3 cellular contexts compared by ENCODE assay signal in genomic region chr22:48199667-48200066, GRCh38.
TF ChIP-seq lines count a peak whose summit lies in the region.

No MANE protein-coding gene starts in this region.

TF ChIP-seq in GM23338, 12 proteins besides CTCF, POLR2A, EP300 and RAD21 (continues in another document):
- TF ChIP-seq ZNF462 (CRISPR knock-in tag; IDR thresholded peaks at IDR 0.05) (no peak), ETS1 (IDR thresholded peaks at IDR 0.05) (no peak)

TF ChIP-seq in H1, 55 proteins besides CTCF, POLR2A, EP300 and RAD21:
- TF ChIP-seq, protein P1, sequence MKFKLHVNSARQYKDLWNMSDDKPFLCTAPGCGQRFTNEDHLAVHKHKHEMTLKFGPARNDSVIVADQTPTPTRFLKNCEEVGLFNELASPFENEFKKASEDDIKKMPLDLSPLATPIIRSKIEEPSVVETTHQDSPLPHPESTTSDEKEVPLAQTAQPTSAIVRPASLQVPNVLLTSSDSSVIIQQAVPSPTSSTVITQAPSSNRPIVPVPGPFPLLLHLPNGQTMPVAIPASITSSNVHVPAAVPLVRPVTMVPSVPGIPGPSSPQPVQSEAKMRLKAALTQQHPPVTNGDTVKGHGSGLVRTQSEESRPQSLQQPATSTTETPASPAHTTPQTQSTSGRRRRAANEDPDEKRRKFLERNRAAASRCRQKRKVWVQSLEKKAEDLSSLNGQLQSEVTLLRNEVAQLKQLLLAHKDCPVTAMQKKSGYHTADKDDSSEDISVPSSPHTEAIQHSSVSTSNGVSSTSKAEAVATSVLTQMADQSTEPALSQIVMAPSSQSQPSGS (IDR thresholded peaks at IDR 0.05; ENCODE audit: low read length): no peak
- TF ChIP-seq RNF2 (IDR thresholded peaks at IDR 0.05; ENCODE audit: borderline replicate concordance, low read depth, low read length, missing control alignments, poor library complexity, severe bottlenecking): no peak
- no peak for TF ChIP-seq YY1 (IDR thresholded peaks at IDR 0.05; ENCODE audit: low read depth, low read length)
- TF ChIP-seq NRF1 (IDR thresholded peaks at IDR 0.05; ENCODE audit: low read depth, low read length): no peak
- no peak for TF ChIP-seq SIX5 (IDR thresholded peaks at IDR 0.05; ENCODE audit: low read depth, low read length)
- no peak for TF ChIP-seq KDM1A (IDR thresholded peaks at IDR 0.05; ENCODE audit: borderline replicate concordance, low read length)
- TF ChIP-seq CTBP2 (IDR thresholded peaks at IDR 0.05; ENCODE audit: borderline replicate concordance, insufficient read depth, insufficient read length, low read length): no peak
- no peak for TF ChIP-seq POU5F1 (IDR thresholded peaks at IDR 0.05; ENCODE audit: low read depth, low read length)
- no peak for TF ChIP-seq RBBP5 (IDR thresholded peaks at IDR 0.05; ENCODE audit: borderline replicate concordance, low read depth, low read length)
- TF ChIP-seq, protein P2, sequence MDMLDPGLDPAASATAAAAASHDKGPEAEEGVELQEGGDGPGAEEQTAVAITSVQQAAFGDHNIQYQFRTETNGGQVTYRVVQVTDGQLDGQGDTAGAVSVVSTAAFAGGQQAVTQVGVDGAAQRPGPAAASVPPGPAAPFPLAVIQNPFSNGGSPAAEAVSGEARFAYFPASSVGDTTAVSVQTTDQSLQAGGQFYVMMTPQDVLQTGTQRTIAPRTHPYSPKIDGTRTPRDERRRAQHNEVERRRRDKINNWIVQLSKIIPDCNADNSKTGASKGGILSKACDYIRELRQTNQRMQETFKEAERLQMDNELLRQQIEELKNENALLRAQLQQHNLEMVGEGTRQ (IDR thresholded peaks at IDR 0.05; ENCODE audit: low read length): no peak
- TF ChIP-seq, protein P3, sequence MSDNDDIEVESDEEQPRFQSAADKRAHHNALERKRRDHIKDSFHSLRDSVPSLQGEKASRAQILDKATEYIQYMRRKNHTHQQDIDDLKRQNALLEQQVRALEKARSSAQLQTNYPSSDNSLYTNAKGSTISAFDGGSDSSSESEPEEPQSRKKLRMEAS (IDR thresholded peaks at IDR 0.05): no peak
- no peak for TF ChIP-seq JUND (IDR thresholded peaks at IDR 0.05; ENCODE audit: low read length)
- TF ChIP-seq KDM5A (IDR thresholded peaks at IDR 0.05; ENCODE audit: low read length): no peak
- TF ChIP-seq CEBPB (IDR thresholded peaks at IDR 0.05; ENCODE audit: low read depth, low read length): no peak
- no peak for TF ChIP-seq SIRT6 (IDR thresholded peaks at IDR 0.05; ENCODE audit: low read length)
- TF ChIP-seq ZNF274 (IDR thresholded peaks at IDR 0.05; ENCODE audit: borderline replicate concordance, extremely low read depth, low read length): no peak

TF ChIP-seq in SK-N-SH, 30 proteins besides CTCF, POLR2A, EP300 and RAD21:
- TF ChIP-seq REST (IDR thresholded peaks at IDR 0.05; ENCODE audit: low read depth, low read length) (no peak), CHD2 (IDR thresholded peaks at IDR 0.05; ENCODE audit: low read length, partially characterized antibody) (no peak), IRF3 (IDR thresholded peaks at IDR 0.05; ENCODE audit: low read depth, low read length) (no peak), SMC3 (IDR thresholded peaks at IDR 0.05; ENCODE audit: low read depth, low read length) (no peak), GATA2 (CRISPR knock-in tag; IDR thresholded peaks at IDR 0.05) (no peak), POLR2AphosphoS5 (IDR thresholded peaks at IDR 0.05; ENCODE audit: low read depth, low read length) (no peak), MXI1 (IDR thresholded peaks at IDR 0.05; ENCODE audit: low read depth, low read length) (no peak), EZH2phosphoT487 (IDR thresholded peaks at IDR 0.05; ENCODE audit: borderline replicate concordance, low read depth) (no peak), FOXJ3 (CRISPR knock-in tag; IDR thresholded peaks at IDR 0.05) (no peak), YY1 (IDR thresholded peaks at IDR 0.05; ENCODE audit: low read depth) (no peak), PBX3 (IDR thresholded peaks at IDR 0.05) (no peak), NRF1 (IDR thresholded peaks at IDR 0.05; ENCODE audit: low read depth, low read length) (no peak), GABPA (IDR thresholded peaks at IDR 0.05; ENCODE audit: low read depth) (no peak)
- TF ChIP-seq, protein P4, sequence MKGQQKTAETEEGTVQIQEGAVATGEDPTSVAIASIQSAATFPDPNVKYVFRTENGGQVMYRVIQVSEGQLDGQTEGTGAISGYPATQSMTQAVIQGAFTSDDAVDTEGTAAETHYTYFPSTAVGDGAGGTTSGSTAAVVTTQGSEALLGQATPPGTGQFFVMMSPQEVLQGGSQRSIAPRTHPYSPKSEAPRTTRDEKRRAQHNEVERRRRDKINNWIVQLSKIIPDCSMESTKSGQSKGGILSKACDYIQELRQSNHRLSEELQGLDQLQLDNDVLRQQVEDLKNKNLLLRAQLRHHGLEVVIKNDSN (IDR thresholded peaks at IDR 0.05; ENCODE audit: borderline replicate concordance, low read depth): no peak
- TF ChIP-seq, protein P3 (IDR thresholded peaks at IDR 0.05; ENCODE audit: low read depth): no peak
TF ChIP-seq in SK-N-SH: peak in this region for 0.
